Comparison of ENCODE assay signal across 11 cellular contexts in genomic region chr5:150289551-150290390, GRCh38. TPM values are rescaled to one million over a fixed set of nuclear protein-coding genes. Genes with fewer than 3 reads are reported as not detected.
A peak's percentile ranks its signal among the peaks of the same experiment; 100 is the strongest.
DNase-seq lines count a peak whose midpoint lies in the region; ATAC-seq, FAIRE-seq and TF ChIP-seq lines count a peak whose summit lies in the region.
"Had no signal": no experiment of that assay in that cellular context is flagged by ENCODE, and none has a peak within 500 bp of the region (broad histone marks: within the 10 kb centered on the region; RNA-seq: fewer than 3 reads in every experiment).

Gene CAMK2A (minus strand): TSS chr5:150289773. CDS start chr5:150289625, 148 bp downstream.

- H3K4me3 ChIP-seq in small intestine (ENCODE audit: low read depth in 1 of 2, low read length in 2 of 2): no peak within 1 kb of the TSS

- 34 to 44% (median 36%) methylated on average over 23 to 26 of the region's 26 CpGs for WGBS in small intestine, 3 donors

- FAIRE-seq in small intestine (lab: Jason Lieb, UNC): no peak

- no peaks in the 10 kb centered on the region for H3K36me3 ChIP-seq in small intestine (ENCODE audit: control insufficient read depth in 2 of 2, insufficient read depth in 2 of 2, low read length in 2 of 2)

- no peaks in the 10 kb centered on the region for H3K36me3 Mint-ChIP-seq in activated CD8-positive, alpha-beta T cell treated with anti-CD3 and anti-CD28 coated beads, Interleukin-2, amount 10 ng/mL, durations not matched to agents 7 days and 5 days (ENCODE audit: low read depth)
- H3K36me3 Mint-ChIP-seq in activated CD8-positive, alpha-beta T cell treated with anti-CD3 and anti-CD28 coated beads for 36 hours (ENCODE audit: low read depth): no peaks in the 10 kb centered on the region

- H3K27me3 Mint-ChIP-seq in activated CD8-positive, alpha-beta T cell treated with anti-CD3 and anti-CD28 coated beads, Interleukin-2, amount 10 ng/mL, durations not matched to agents 7 days and 5 days (ENCODE audit: low read depth): peaks cover 10% of the 10 kb centered on the region
- H3K27me3 Mint-ChIP-seq in activated CD8-positive, alpha-beta T cell treated with anti-CD3 and anti-CD28 coated beads for 36 hours: peaks cover 2% of the 10 kb centered on the region

- peak; percentile 46 for ATAC-seq in activated CD8-positive, alpha-beta T cell treated with anti-CD3 and anti-CD28 coated beads, Interleukin-2, amount 10 ng/mL, durations not matched to agents 7 days and 5 days
- ATAC-seq in activated CD8-positive, alpha-beta T cell treated with anti-CD3 and anti-CD28 coated beads for 36 hours: no peak
- no peak for ATAC-seq in HG02759 (IDR thresholded peaks at IDR 0.05; ENCODE audit: unreplicated experiment)
- ATAC-seq: esophagus mucosa had no signal

- H3K9me3 ChIP-seq in small intestine (ENCODE audit: control insufficient read depth, low read depth): no peaks in the 10 kb centered on the region

- no peaks in the 10 kb centered on the region for H3K27me3 ChIP-seq in small intestine (ENCODE audit: control insufficient read depth in 2 of 2, insufficient read depth in 2 of 2, low read length in 2 of 2)

- intact Hi-C loops in activated CD8-positive, alpha-beta T cell treated with anti-CD3 and anti-CD28 coated beads for 36 hours (cut with micrococcal nuclease): no loop called here

- H3K4me3 Mint-ChIP-seq in activated CD8-positive, alpha-beta T cell treated with anti-CD3 and anti-CD28 coated beads, Interleukin-2, amount 10 ng/mL, durations not matched to agents 7 days and 5 days: no peak within 1 kb of the TSS
- no peak within 1 kb of the TSS for H3K4me3 Mint-ChIP-seq in activated CD8-positive, alpha-beta T cell treated with anti-CD3 and anti-CD28 coated beads for 36 hours
- H3K4me3 Mint-ChIP-seq: activated T-cell treated with anti-CD3 and anti-CD28 coated beads, Interleukin-2, amount 50 U/mL, for 24 hours; nephron progenitor cell had no signal

- no peaks in the 10 kb centered on the region for H3K9me3 Mint-ChIP-seq in activated CD8-positive, alpha-beta T cell treated with anti-CD3 and anti-CD28 coated beads, Interleukin-2, amount 10 ng/mL, durations not matched to agents 7 days and 5 days (ENCODE audit: insufficient read depth)
- no peaks in the 10 kb centered on the region for H3K9me3 Mint-ChIP-seq in activated CD8-positive, alpha-beta T cell treated with anti-CD3 and anti-CD28 coated beads for 36 hours
- H3K9me3 Mint-ChIP-seq: activated T-cell treated with anti-CD3 and anti-CD28 coated beads, Interleukin-2, amount 50 U/mL, for 24 hours; nephron progenitor cell had no signal

- H3K27ac ChIP-seq in small intestine (ENCODE audit: low read depth in 1 of 2, low read length in 1 of 2): no peak within 1 kb of the TSS

- no peak for TF ChIP-seq CTCF in activated CD8-positive, alpha-beta T cell treated with anti-CD3 and anti-CD28 coated beads for 36 hours (IDR thresholded peaks at IDR 0.05)

- CTCF ChIA-PET in activated CD8-positive, alpha-beta T cell treated with anti-CD3 and anti-CD28 coated beads, Interleukin-2, amount 10 ng/mL, durations not matched to agents 7 days and 5 days (lab: Charles Lee): interaction anchor here (1.2 kb wide), 1 partner anchor 62 kb away, joined by 4 read pairs; no protein-coding TSS in a partner anchor
- CTCF ChIA-PET in activated CD8-positive, alpha-beta T cell treated with anti-CD3 and anti-CD28 coated beads for 36 hours (lab: Charles Lee): no interaction called here

- DNase-seq in activated CD8-positive, alpha-beta T cell treated with anti-CD3 and anti-CD28 coated beads, Interleukin-2, amount 10 ng/mL, durations not matched to agents 7 days and 5 days: no peak
- no peak for DNase-seq in activated CD8-positive, alpha-beta T cell treated with anti-CD3 and anti-CD28 coated beads for 36 hours
- DNase-seq in amygdala (lab: John Stamatoyannopoulos, UW): peak in 43 of 56 donors; percentile 19 to 87 (median 67)
- DNase-seq in hippocampal formation (lab: John Stamatoyannopoulos, UW): peak; percentile 33 to 39
- peak; percentile 73 for DNase-seq in superior temporal gyrus (ENCODE audit: extremely low spot score)
- DNase-seq in small intestine: no peak
- no peak for DNase-seq in islet precursor cell
- DNase-seq: activated T-cell treated with anti-CD3 and anti-CD28 coated beads, Interleukin-2, amount 50 U/mL, for 24 hours; nephron progenitor cell had no signal

- POLR2A ChIA-PET in activated CD8-positive, alpha-beta T cell treated with anti-CD3 and anti-CD28 coated beads, Interleukin-2, amount 10 ng/mL, durations not matched to agents 7 days and 5 days (lab: Charles Lee): no interaction called here
- POLR2A ChIA-PET in activated CD8-positive, alpha-beta T cell treated with anti-CD3 and anti-CD28 coated beads for 36 hours (lab: Charles Lee): interaction anchor here (0.9 kb wide), 1 partner anchor 10 kb away, joined by 3 read pairs; no protein-coding TSS in a partner anchor

- H3K4me1 ChIP-seq in small intestine (ENCODE audit: control insufficient read depth in 2 of 2, insufficient read depth in 1 of 2, low read depth in 1 of 2, low read length in 1 of 2): no peaks in the 10 kb centered on the region

- H3K4me1 Mint-ChIP-seq in activated CD8-positive, alpha-beta T cell treated with anti-CD3 and anti-CD28 coated beads, Interleukin-2, amount 10 ng/mL, durations not matched to agents 7 days and 5 days (ENCODE audit: low read depth): no peaks in the 10 kb centered on the region
- no peaks in the 10 kb centered on the region for H3K4me1 Mint-ChIP-seq in activated CD8-positive, alpha-beta T cell treated with anti-CD3 and anti-CD28 coated beads for 36 hours (ENCODE audit: low read depth)

- no peak within 1 kb of the TSS for H3K27ac Mint-ChIP-seq in activated CD8-positive, alpha-beta T cell treated with anti-CD3 and anti-CD28 coated beads, Interleukin-2, amount 10 ng/mL, durations not matched to agents 7 days and 5 days
- no peak within 1 kb of the TSS for H3K27ac Mint-ChIP-seq in activated CD8-positive, alpha-beta T cell treated with anti-CD3 and anti-CD28 coated beads for 36 hours
- H3K27ac Mint-ChIP-seq: activated T-cell treated with anti-CD3 and anti-CD28 coated beads, Interleukin-2, amount 50 U/mL, for 24 hours; nephron progenitor cell had no signal

RNA-seq across cellular contexts. Expression of gene CAMK2A, which starts in this region (rescaled TPM):
- total RNA-seq in activated CD8-positive, alpha-beta T cell treated with anti-CD3 and anti-CD28 coated beads, Interleukin-2, amount 10 ng/mL, durations not matched to agents 7 days and 5 days: not detected
- not detected for total RNA-seq in activated CD8-positive, alpha-beta T cell treated with anti-CD3 and anti-CD28 coated beads for 36 hours
- polyA plus RNA-seq in small intestine: under 1 TPM in 1 of 3 donors, not detected in 2; 0.52 TPM

Comparison
In these comparisons a context has a peak if more than half of its experiments do, and no peak if none do; other contexts are left out.
1. Peak in ATAC-seq in activated CD8-positive, alpha-beta T cell treated with anti-CD3 and anti-CD28 coated beads, Interleukin-2, amount 10 ng/mL, durations not matched to agents 7 days and 5 days; RNA of the gene not detected or under 1 TPM.
2. DNase-seq: peak in amygdala (43 of 56), hippocampal formation (2 of 2) and superior temporal gyrus (single experiment); none in activated CD8-positive, alpha-beta T cell treated with anti-CD3 and anti-CD28 coated beads, Interleukin-2, amount 10 ng/mL, durations not matched to agents 7 days and 5 days (single experiment), activated CD8-positive, alpha-beta T cell treated with anti-CD3 and anti-CD28 coated beads for 36 hours (single experiment), small intestine (single experiment) and islet precursor cell (single experiment).